Comparison of ENCODE assay signal across 20 cellular contexts in genomic region chr11:2752204-2752772, GRCh38. TPM values are rescaled to one million over a fixed set of nuclear protein-coding genes. Genes with fewer than 3 reads are reported as not detected.
DNase-seq lines count a peak whose midpoint lies in the region; ATAC-seq and TF ChIP-seq lines count a peak whose summit lies in the region.
"Had no signal": no experiment of that assay in that cellular context is flagged by ENCODE, and none has a peak within 500 bp of the region (broad histone marks: within the 10 kb centered on the region; RNA-seq: fewer than 3 reads in every experiment).

No MANE protein-coding gene starts in this region.

- no TSS peak for BruUV-seq in PC-3 (replicated peaks; lab: Mats Ljungman, UMichigan)

- peak overlapping the region; percentile 60 for H2AK5ac ChIP-seq in trophoblast cell (ENCODE audit: low read length)

- H3F3A ChIP-seq in PC-3 (ENCODE audit: low read length, unreplicated experiment): no peaks in the 10 kb centered on the region

- no peak overlapping the region for H3K27ac Mint-ChIP-seq in chondrocyte (ENCODE audit: unreplicated experiment)
- H3K27ac Mint-ChIP-seq: activated naive CD4-positive, alpha-beta T cell treated with anti-CD3 and anti-CD28 coated beads for 36 hours; stimulated activated naive B cell treated with anti-CD40 and anti-IgM and Interleukin-4, amounts not matched to agents 10 μg/mL and 1 μg/mL and 100 μg/mL, for 72 hours had no signal

- CTCF ChIA-PET in PC-3 (lab: Charles Lee): no interaction called here

- H2BK12ac ChIP-seq in trophoblast cell (ENCODE audit: low read length): peak overlapping the region; percentile 84

- H3K36me3 ChIP-seq in PC-3 (ENCODE audit: low read depth, low read length): no peaks in the 10 kb centered on the region
- no peaks in the 10 kb centered on the region for H3K36me3 ChIP-seq in trophoblast cell (ENCODE audit: control insufficient read depth in 1 of 2, insufficient read depth in 2 of 2, low read length in 2 of 2)
- H3K36me3 ChIP-seq in SJCRH30: no peaks in the 10 kb centered on the region
- H3K36me3 ChIP-seq: gastrocnemius medialis, upper lobe of left lung had no signal

- peaks cover 14% of the 10 kb centered on the region for H3K4me1 Mint-ChIP-seq in chondrocyte (ENCODE audit: low read depth)
- H3K4me1 Mint-ChIP-seq: stimulated activated naive B cell treated with anti-CD40 and anti-IgM and Interleukin-4, amounts not matched to agents 10 μg/mL and 1 μg/mL and 100 μg/mL, for 72 hours had no signal

- intact Hi-C loops in PC-3 (cut with micrococcal nuclease): no loop called here

- H3K23ac ChIP-seq in trophoblast cell (ENCODE audit: low read length): no peak overlapping the region

- H3K4me3 Mint-ChIP-seq in chondrocyte (ENCODE audit: unreplicated experiment): no peak overlapping the region
- H3K4me3 Mint-ChIP-seq: activated naive CD4-positive, alpha-beta T cell treated with anti-CD3 and anti-CD28 coated beads for 36 hours; central memory CD8-positive, alpha-beta T cell; stimulated activated naive B cell treated with anti-CD40 and anti-IgM and Interleukin-4, amounts not matched to agents 10 μg/mL and 1 μg/mL and 100 μg/mL, for 72 hours had no signal

- H3K79me2 ChIP-seq in PC-3 (ENCODE audit: low read length): no peaks in the 10 kb centered on the region
- peaks cover 5% of the 10 kb centered on the region for H3K79me2 ChIP-seq in trophoblast cell (ENCODE audit: control insufficient read depth, insufficient read depth, low read length, poor library complexity)

- H3K27ac ChIP-seq in PC-3 (ENCODE audit: low read length) (no peak overlapping the region), trophoblast cell (ENCODE audit: low read depth, low read length) (peak overlapping the region; percentile 41), foreskin keratinocyte (no peak overlapping the region), SJCRH30 (no peak overlapping the region)
- H3K27ac ChIP-seq: gastrocnemius medialis, skin epidermis, upper lobe of left lung had no signal

- H3K9me3 ChIP-seq in PC-3 (ENCODE audit: low read length): no peaks in the 10 kb centered on the region
- H3K9me3 ChIP-seq in trophoblast cell (ENCODE audit: insufficient read depth, low read depth, low read length): peaks cover 14% of the 10 kb centered on the region
- H3K9me3 ChIP-seq in SJCRH30 (replicated peaks): peaks cover 4% of the 10 kb centered on the region; the same call in 1 of the 2 replicates
- H3K9me3 ChIP-seq: gastrocnemius medialis, upper lobe of left lung had no signal

- no peak overlapping the region for H3K4me2 ChIP-seq in PC-3 (ENCODE audit: low read length)
- H3K4me2 ChIP-seq in trophoblast cell (ENCODE audit: low read length): no peak overlapping the region

- ATAC-seq in PC-3 (peak; percentile 42; the same call in 1 of the 2 replicates), foreskin keratinocyte (no peak)
- ATAC-seq: activated CD4-positive, CD25-positive, alpha-beta regulatory T cell treated with anti-CD3 and anti-CD28 coated beads, Interleukin-2, amount 50 U/mL, for 24 hours; gastrocnemius medialis; stimulated activated naive B cell treated with anti-CD40 and anti-IgM and Interleukin-4, amounts not matched to agents 10 μg/mL and 1 μg/mL and 100 μg/mL, for 72 hours had no signal

- H3K79me1 ChIP-seq in trophoblast cell (ENCODE audit: low read length): peaks cover 45% of the 10 kb centered on the region

- H4K20me1 ChIP-seq in PC-3 (ENCODE audit: low read length): no peaks in the 10 kb centered on the region

- H3K9ac ChIP-seq in PC-3 (ENCODE audit: low read length) (no peak overlapping the region), trophoblast cell (ENCODE audit: low read length) (no peak overlapping the region)

- no CpG with 5 or more reads among the region's 12 CpGs for WGBS in trophoblast cell (ENCODE audit: extremely low coverage, insufficient coverage, insufficient read length)

- DNase-seq in EH (ENCODE audit: low read depth) (peak; percentile 45), PC-3 (peak; percentile 53), chondrocyte (ENCODE audit: low spot score) (peak; percentile 42), trophoblast cell (peak; percentile 98 to 99), foreskin keratinocyte (no peak), SJCRH30 (no peak), T-helper 9 cell (no peak), medulla oblongata (ENCODE audit: extremely low spot score) (no peak)
- DNase-seq: activated CD8-positive, alpha-beta memory T cell treated with anti-CD3 and anti-CD28 coated beads, Interleukin-2, amount 50 U/mL, for 48 hours; activated naive CD4-positive, alpha-beta T cell treated with anti-CD3 and anti-CD28 coated beads for 36 hours; DMS153; NCI-H146; NCI-H526 treated with DMSO at 0.1 percent for 48 hours; stimulated activated naive B cell treated with anti-CD40 and anti-IgM and Interleukin-4, amounts not matched to agents 10 μg/mL and 1 μg/mL and 100 μg/mL, for 72 hours; T-helper 1 cell had no signal

- peaks cover 12% of the 10 kb centered on the region for H3K27me3 Mint-ChIP-seq in chondrocyte (ENCODE audit: low read depth)

- no peak overlapping the region for H2AFZ ChIP-seq in PC-3 (ENCODE audit: low read length)
- no peak overlapping the region for H2AFZ ChIP-seq in trophoblast cell (ENCODE audit: insufficient read depth, low read length, poor library complexity)

- H3K4me1 ChIP-seq in PC-3 (ENCODE audit: insufficient read depth, low read length): no peaks in the 10 kb centered on the region
- H3K4me1 ChIP-seq in trophoblast cell (ENCODE audit: control insufficient read depth in 1 of 2, insufficient read depth in 2 of 2, low read length in 2 of 2): peaks cover 24 to 41% of the 10 kb centered on the region in 2 experiments
- no peaks in the 10 kb centered on the region for H3K4me1 ChIP-seq in foreskin keratinocyte
- peaks cover 8% of the 10 kb centered on the region for H3K4me1 ChIP-seq in SJCRH30
- H3K4me1 ChIP-seq: gastrocnemius medialis, upper lobe of left lung had no signal

- H3K4ac ChIP-seq in trophoblast cell (ENCODE audit: low read depth, low read length): no peak overlapping the region

- H2BK120ac ChIP-seq in trophoblast cell (ENCODE audit: insufficient read depth, low read length, poor library complexity): peak overlapping the region; percentile 65

- H4K12ac ChIP-seq in trophoblast cell (ENCODE audit: low read depth, low read length): no peak overlapping the region

- H3K27me3 ChIP-seq in PC-3 (ENCODE audit: low read length) (no peaks in the 10 kb centered on the region), trophoblast cell (ENCODE audit: insufficient read depth, low read length) (no peaks in the 10 kb centered on the region), foreskin keratinocyte (peaks cover 24% of the 10 kb centered on the region), SJCRH30 (no peaks in the 10 kb centered on the region)
- H3K27me3 ChIP-seq: gastrocnemius medialis, upper lobe of left lung had no signal

- peaks cover 6% of the 10 kb centered on the region for H3K9me3 Mint-ChIP-seq in chondrocyte (ENCODE audit: low read depth)

- no peak for TF ChIP-seq CTCF in PC-3 (conservative IDR thresholded peaks at IDR 0.05; ENCODE audit: low read depth, low read length)
- TF ChIP-seq CTCF in chondrocyte (IDR thresholded peaks at IDR 0.05): no peak
- TF ChIP-seq CTCF in foreskin keratinocyte (conservative IDR thresholded peaks at IDR 0.05): no peak

- peak overlapping the region; percentile 48 for H3K14ac ChIP-seq in trophoblast cell (ENCODE audit: low read length)

- H3K9me2 ChIP-seq in PC-3 (replicated peaks; ENCODE audit: low read length): no peaks in the 10 kb centered on the region

- peak overlapping the region; percentile 32 for H2BK5ac ChIP-seq in trophoblast cell (ENCODE audit: low read depth, low read length, poor library complexity)

- peaks cover 5% of the 10 kb centered on the region for H3K36me3 Mint-ChIP-seq in chondrocyte (ENCODE audit: low read depth)

- peak overlapping the region; percentile 40 for H3K18ac ChIP-seq in trophoblast cell (ENCODE audit: low read length)

- no peak overlapping the region for H4K8ac ChIP-seq in trophoblast cell (ENCODE audit: low read depth, low read length)

- H3K4me3 ChIP-seq in PC-3 (ENCODE audit: low read length) (no peak overlapping the region), trophoblast cell (ENCODE audit: low read depth, low read length) (no peak overlapping the region), SJCRH30 (no peak overlapping the region)
- H3K4me3 ChIP-seq: gastrocnemius medialis, skin epidermis, upper lobe of left lung had no signal

- POLR2A ChIA-PET in PC-3 (lab: Charles Lee; ENCODE audit: unreplicated experiment): no interaction called here

- peak overlapping the region; percentile 67 for H4K91ac ChIP-seq in trophoblast cell (ENCODE audit: low read depth, low read length)

RNA-seq across cellular contexts. Expression of gene KCNQ1OT1, which starts 52.5 kb away (rescaled TPM):
- 1.5 and 1.7 TPM in 2 replicates for total RNA-seq in PC-3 (2014; rRNA removed)
- total RNA-seq in chondrocyte: 2.5 to 8.5 TPM (median 2.7 TPM) in 3 replicates
- 0.19 and 0.21 TPM in 2 replicates for polyA plus RNA-seq in trophoblast cell (2013)
- 0.25 and 0.34 TPM in 2 replicates for total RNA-seq in foreskin keratinocyte
- under 0.01 TPM in 2 replicates for polyA plus RNA-seq in foreskin keratinocyte
- total RNA-seq in SJCRH30 (2014; rRNA removed; shearing (Covaris generic)): 8.5 and 12.3 TPM in 2 replicates

Comparison
In these comparisons a context has a peak if more than half of its experiments do, and no peak if none do; other contexts are left out.
1. DNase-seq: peak in EH (single experiment), PC-3 (single experiment), chondrocyte (single experiment) and trophoblast cell (2 of 2); none in foreskin keratinocyte (0 of 2), SJCRH30 (0 of 2), T-helper 9 cell (single experiment) and medulla oblongata (single experiment).